Comparison of ENCODE assay signal across 11 cellular contexts in the genomic region with DNA sequence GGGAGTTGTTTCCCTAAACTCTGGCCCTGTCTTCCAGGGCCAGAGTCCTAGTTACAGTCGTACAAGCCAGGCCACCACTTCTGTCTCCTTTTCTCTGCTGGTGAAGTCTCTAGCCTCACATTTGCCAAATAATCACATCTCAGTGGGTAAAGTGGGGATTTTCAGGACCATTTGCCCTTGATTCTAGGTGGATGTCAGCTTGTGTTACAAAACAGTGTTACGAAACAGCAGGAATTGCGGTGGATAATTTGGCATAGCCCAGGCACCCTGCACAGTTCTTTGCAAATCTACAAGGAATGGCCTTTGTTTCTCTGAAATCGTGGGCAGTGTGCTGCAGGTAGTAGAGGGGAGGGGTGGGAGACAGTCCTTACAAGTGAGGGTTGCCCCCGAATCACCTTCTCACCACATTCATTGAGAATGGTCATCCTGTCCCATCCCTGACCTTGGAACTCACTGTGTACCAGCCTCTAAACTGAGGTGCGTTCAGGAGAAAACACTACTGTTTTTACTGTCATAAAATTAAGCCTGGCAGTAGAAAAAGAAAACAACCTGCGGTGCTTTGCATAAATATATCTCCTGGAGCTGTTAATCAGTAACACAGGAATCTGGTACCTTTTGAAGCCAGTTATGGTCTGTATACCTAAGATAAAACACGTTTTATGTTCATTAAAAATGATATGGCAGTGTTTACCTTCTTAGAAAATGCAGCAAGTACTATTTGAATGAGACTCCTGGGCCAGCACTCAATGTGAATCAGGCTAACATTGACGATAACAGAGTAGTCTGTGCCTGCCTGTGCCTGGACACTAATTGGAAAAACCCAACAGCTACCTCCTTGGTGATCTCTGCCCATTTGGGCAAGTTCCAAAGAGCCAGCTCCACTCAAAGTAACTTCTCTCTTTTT. TPM values are rescaled to one million over a fixed set of nuclear protein-coding genes. Genes with fewer than 3 reads are reported as not detected.
A peak's percentile ranks its signal among the peaks of the same experiment; 100 is the strongest.
DNase-seq lines count a peak whose midpoint lies in the region; ATAC-seq, FAIRE-seq and TF ChIP-seq lines count a peak whose summit lies in the region.
"Had no signal": no experiment of that assay in that cellular context is flagged by ENCODE, and none has a peak within 500 bp of the region (broad histone marks: within the 10 kb centered on the region; RNA-seq: fewer than 3 reads in every experiment).

No MANE protein-coding gene starts in this region.

- peak; percentile 27 to 37 for TF ChIP-seq RAD21 in liver (IDR thresholded peaks at IDR 0.05)

- no peak overlapping the region for H3K9ac ChIP-seq in BLaER1 treated with 17β-estradiol and CSF1 and Interleukin-3, amounts not matched to agents 10 nM and 100 nM
- peak overlapping the region; percentile 46 for H3K9ac ChIP-seq in astrocyte (ENCODE audit: low read length)
- no peak overlapping the region for H3K9ac ChIP-seq in liver (ENCODE audit: low read depth in 1 of 2, low read length in 2 of 2)

- H3K27me3 Mint-ChIP-seq in astrocyte (ENCODE audit: low read depth, unreplicated experiment) = no peaks in the 10 kb centered on the region
- H3K27me3 Mint-ChIP-seq in activated naive CD8-positive, alpha-beta T cell treated with anti-CD3 and anti-CD28 coated beads for 36 hours = no peaks in the 10 kb centered on the region

- H3K4me3 Mint-ChIP-seq in astrocyte (ENCODE audit: unreplicated experiment) = no peak overlapping the region
- no peak overlapping the region for H3K4me3 Mint-ChIP-seq in activated naive CD8-positive, alpha-beta T cell treated with anti-CD3 and anti-CD28 coated beads for 36 hours
- H3K4me3 Mint-ChIP-seq: dendritic cell treated with granulocyte-macrophage colony-stimulating factor and Interleukin-4, amounts not matched to agents 40 ng/mL and 50 ng/mL, for 4 days had no signal

- peaks cover 0 to 7% (median 0%) of the 10 kb centered on the region in 11 experiments; a peak in 3 of 22 replicates for H3K27me3 ChIP-seq in BLaER1 treated with 17β-estradiol and CSF1 and Interleukin-3, amounts not matched to agents 10 nM and 100 nM
- H3K27me3 ChIP-seq in astrocyte (ENCODE audit: insufficient read depth, low read length) (no peaks in the 10 kb centered on the region), liver (ENCODE audit: control insufficient read depth in 4 of 4, insufficient read depth in 4 of 4, low read length in 3 of 4) (no peaks in the 10 kb centered on the region)

- peak; percentile 12 for ATAC-seq in HG02623 (IDR thresholded peaks at IDR 0.05; ENCODE audit: unreplicated experiment)

- H2AFZ ChIP-seq in astrocyte (ENCODE audit: low read depth, low read length) = no peak overlapping the region

- TF ChIP-seq CTCF in astrocyte (IDR thresholded peaks at IDR 0.05; ENCODE audit: insufficient read depth, low read depth, low read length) (no peak), liver (IDR thresholded peaks at IDR 0.05; ENCODE audit: low read depth, low read length, missing input control) (no peak)

- H3K27ac Mint-ChIP-seq in astrocyte (ENCODE audit: unreplicated experiment) = no peak overlapping the region
- no peak overlapping the region for H3K27ac Mint-ChIP-seq in activated naive CD8-positive, alpha-beta T cell treated with anti-CD3 and anti-CD28 coated beads for 36 hours
- H3K27ac Mint-ChIP-seq: dendritic cell treated with granulocyte-macrophage colony-stimulating factor and Interleukin-4, amounts not matched to agents 40 ng/mL and 50 ng/mL, for 4 days had no signal

- H3K36me3 Mint-ChIP-seq in astrocyte (ENCODE audit: low read depth, unreplicated experiment) = peaks cover 6% of the 10 kb centered on the region
- no peaks in the 10 kb centered on the region for H3K36me3 Mint-ChIP-seq in activated naive CD8-positive, alpha-beta T cell treated with anti-CD3 and anti-CD28 coated beads for 36 hours

- H3K4me2 ChIP-seq in BLaER1 treated with 17β-estradiol and CSF1 and Interleukin-3, amounts not matched to agents 10 nM and 100 nM = peak overlapping the region; percentile 28 to 89 (median 51); a peak in 18 of 22 replicates
- H3K4me2 ChIP-seq in astrocyte (ENCODE audit: low read length) = peak overlapping the region; percentile 71

- no peak for DNase-seq in astrocyte (ENCODE audit: low read depth)
- no peak for DNase-seq in NCI-H748 (lab: John Stamatoyannopoulos, UW; ENCODE audit: unreplicated experiment)
- no peak for DNase-seq in activated naive CD8-positive, alpha-beta T cell treated with anti-CD3 and anti-CD28 coated beads for 36 hours
- no peak for DNase-seq in stimulated activated CD4-positive, alpha-beta T cell treated with anti-CD3 and anti-CD28 coated beads, Interleukin-2, amount 100 ng/mL, for 48 hours
- DNase-seq in GM19238 (ENCODE audit: insufficient read length, low spot score) = no peak
- DNase-seq: AML-193 had no signal

- H3K4me1 ChIP-seq in BLaER1 treated with 17β-estradiol and CSF1 and Interleukin-3, amounts not matched to agents 10 nM and 100 nM = peaks cover 29 to 85% (median 62%) of the 10 kb centered on the region in 10 experiments
- H3K4me1 ChIP-seq in astrocyte (ENCODE audit: insufficient read depth, low read length) = peaks cover 45% of the 10 kb centered on the region
- H3K4me1 ChIP-seq in liver (ENCODE audit: control insufficient read depth in 4 of 4, insufficient read depth in 4 of 4, low read length in 3 of 4) = peaks cover 11 to 49% (median 33%) of the 10 kb centered on the region in 4 donors

- no peaks in the 10 kb centered on the region for H3K9me3 Mint-ChIP-seq in astrocyte (ENCODE audit: unreplicated experiment)
- H3K9me3 Mint-ChIP-seq in activated naive CD8-positive, alpha-beta T cell treated with anti-CD3 and anti-CD28 coated beads for 36 hours = peaks cover 1% of the 10 kb centered on the region
- H3K9me3 Mint-ChIP-seq: dendritic cell treated with granulocyte-macrophage colony-stimulating factor and Interleukin-4, amounts not matched to agents 40 ng/mL and 50 ng/mL, for 4 days had no signal

- H3K4me1 Mint-ChIP-seq in astrocyte (ENCODE audit: low read depth, unreplicated experiment) = peaks cover 45% of the 10 kb centered on the region
- H3K4me1 Mint-ChIP-seq in activated naive CD8-positive, alpha-beta T cell treated with anti-CD3 and anti-CD28 coated beads for 36 hours = peaks cover 33% of the 10 kb centered on the region

- no peak for FAIRE-seq in astrocyte (lab: Jason Lieb, UNC)
- FAIRE-seq: HTR-8/SVneo had no signal

- 0 out of 22 replicates have a peak, but pooled peaks cover 0 to 7% (median 0%) of the 10 kb centered on the region in 11 experiments for H3K36me3 ChIP-seq in BLaER1 treated with 17β-estradiol and CSF1 and Interleukin-3, amounts not matched to agents 10 nM and 100 nM
- H3K36me3 ChIP-seq in astrocyte (ENCODE audit: insufficient read depth, low read length) = no peaks in the 10 kb centered on the region
- no peaks in the 10 kb centered on the region for H3K36me3 ChIP-seq in liver (ENCODE audit: control insufficient read depth in 4 of 4, insufficient read depth in 3 of 4, low read depth in 1 of 4, low read length in 3 of 4)

- 32% methylated on average over 9 of the region's 9 CpGs for WGBS in liver

- H3K27ac ChIP-seq in BLaER1 treated with 17β-estradiol and CSF1 and Interleukin-3, amounts not matched to agents 10 nM and 100 nM = peak overlapping the region in 1 of 11 experiments; percentile 23; a peak in 1 of 22 replicates
- peak overlapping the region; percentile 88 for H3K27ac ChIP-seq in astrocyte (ENCODE audit: low read depth, low read length)
- peak overlapping the region; percentile 69 to 73 for H3K27ac ChIP-seq in liver (ENCODE audit: low read depth in 1 of 2, low read length in 2 of 2)

- 0 out of 22 replicates have a peak, but pooled peaks cover 0 to 5% (median 0%) of the 10 kb centered on the region in 11 experiments for H3K9me3 ChIP-seq in BLaER1 treated with 17β-estradiol and CSF1 and Interleukin-3, amounts not matched to agents 10 nM and 100 nM (replicated peaks in 1 of 11)
- no peaks in the 10 kb centered on the region for H3K9me3 ChIP-seq in astrocyte (ENCODE audit: insufficient read depth, low read depth, low read length)
- H3K9me3 ChIP-seq in liver (ENCODE audit: control insufficient read depth in 4 of 4, low read length in 3 of 4) = no peaks in the 10 kb centered on the region

- no peaks in the 10 kb centered on the region for H3K79me2 ChIP-seq in astrocyte (ENCODE audit: insufficient read depth, low read length)

- H4K20me1 ChIP-seq in BLaER1 treated with 17β-estradiol and CSF1 and Interleukin-3, amounts not matched to agents 10 nM and 100 nM = peaks cover 0 to 94% (median 0%) of the 10 kb centered on the region in 11 experiments; a peak in 7 of 22 replicates
- peaks cover 4% of the 10 kb centered on the region for H4K20me1 ChIP-seq in astrocyte (ENCODE audit: insufficient read depth, low read length)

- no peak overlapping the region for H3K4me3 ChIP-seq in BLaER1 treated with 17β-estradiol and CSF1 and Interleukin-3, amounts not matched to agents 10 nM and 100 nM
- H3K4me3 ChIP-seq in astrocyte (ENCODE audit: insufficient read depth, low read depth, low read length) (no peak overlapping the region), liver (ENCODE audit: low read depth in 1 of 3, low read length in 3 of 3) (no peak overlapping the region)

TF ChIP-seq in liver, 16 proteins besides CTCF, POLR2A, EP300 and RAD21 (continues in another document):
- TF ChIP-seq, protein P1, sequence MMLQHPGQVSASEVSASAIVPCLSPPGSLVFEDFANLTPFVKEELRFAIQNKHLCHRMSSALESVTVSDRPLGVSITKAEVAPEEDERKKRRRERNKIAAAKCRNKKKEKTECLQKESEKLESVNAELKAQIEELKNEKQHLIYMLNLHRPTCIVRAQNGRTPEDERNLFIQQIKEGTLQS (IDR thresholded peaks at IDR 0.05) = no peak
- TF ChIP-seq, protein P2, sequence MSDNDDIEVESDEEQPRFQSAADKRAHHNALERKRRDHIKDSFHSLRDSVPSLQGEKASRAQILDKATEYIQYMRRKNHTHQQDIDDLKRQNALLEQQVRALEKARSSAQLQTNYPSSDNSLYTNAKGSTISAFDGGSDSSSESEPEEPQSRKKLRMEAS (IDR thresholded peaks at IDR 0.05) = peak; percentile 44
- TF ChIP-seq, protein P3, sequence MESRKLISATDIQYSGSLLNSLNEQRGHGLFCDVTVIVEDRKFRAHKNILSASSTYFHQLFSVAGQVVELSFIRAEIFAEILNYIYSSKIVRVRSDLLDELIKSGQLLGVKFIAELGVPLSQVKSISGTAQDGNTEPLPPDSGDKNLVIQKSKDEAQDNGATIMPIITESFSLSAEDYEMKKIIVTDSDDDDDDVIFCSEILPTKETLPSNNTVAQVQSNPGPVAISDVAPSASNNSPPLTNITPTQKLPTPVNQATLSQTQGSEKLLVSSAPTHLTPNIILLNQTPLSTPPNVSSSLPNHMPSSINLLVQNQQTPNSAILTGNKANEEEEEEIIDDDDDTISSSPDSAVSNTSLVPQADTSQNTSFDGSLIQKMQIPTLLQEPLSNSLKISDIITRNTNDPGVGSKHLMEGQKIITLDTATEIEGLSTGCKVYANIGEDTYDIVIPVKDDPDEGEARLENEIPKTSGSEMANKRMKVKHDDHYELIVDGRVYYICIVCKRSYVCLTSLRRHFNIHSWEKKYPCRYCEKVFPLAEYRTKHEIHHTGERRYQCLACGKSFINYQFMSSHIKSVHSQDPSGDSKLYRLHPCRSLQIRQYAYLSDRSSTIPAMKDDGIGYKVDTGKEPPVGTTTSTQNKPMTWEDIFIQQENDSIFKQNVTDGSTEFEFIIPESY (IDR thresholded peaks at IDR 0.05) = no peak
- TF ChIP-seq FOXA1 (IDR thresholded peaks at IDR 0.05) = no peak

RNA-seq across cellular contexts. Expression of a gene that starts 44.3 kb away (rescaled TPM):
- total RNA-seq in astrocyte (35.2 and 46.3 TPM in 2 replicates), liver (10 to 100 TPM in 1 of 2 donors, 1 to 10 TPM in 1; 8.1 to 15.6 TPM)
- polyA plus RNA-seq in liver = 10 to 100 TPM; 31.1 to 45.7 TPM
- total RNA-seq in activated naive CD8-positive, alpha-beta T cell treated with anti-CD3 and anti-CD28 coated beads for 36 hours = 10 to 100 TPM; 16.0 to 17.0 TPM
